ENCODE assay signal across 7 cellular contexts in the genomic region with DNA sequence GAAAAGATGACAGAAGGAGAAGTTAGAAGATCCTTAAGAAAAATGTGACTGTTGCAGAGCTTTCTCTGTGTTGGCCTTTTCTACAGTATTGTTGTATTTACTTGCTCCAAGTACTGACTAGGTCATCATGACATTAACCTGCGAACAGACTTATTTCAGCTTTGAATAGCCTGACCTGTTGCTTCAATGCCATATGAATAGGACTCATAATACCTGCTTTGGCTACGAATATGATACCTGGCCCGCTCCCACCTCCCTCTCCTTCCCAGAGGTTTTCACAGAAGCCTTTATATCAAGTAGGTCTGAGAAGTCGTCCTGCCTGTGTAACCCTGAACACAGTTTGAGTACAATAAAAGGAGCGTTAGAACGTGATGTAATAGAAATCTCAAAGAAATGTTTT.
"Had no signal": no experiment of that assay in that cellular context is flagged by ENCODE, and none has a peak within 500 bp of the region (broad histone marks: within the 10 kb centered on the region; RNA-seq: fewer than 3 reads in every experiment).

No MANE protein-coding gene starts in this region.

- H3K9me3 Mint-ChIP-seq: IgD-negative memory B cell had no signal

- H3K4me1 Mint-ChIP-seq: H9, IgD-negative memory B cell had no signal

- H3K27me3 Mint-ChIP-seq: IgD-negative memory B cell had no signal

- H3K4me3 Mint-ChIP-seq: H9, IgD-negative memory B cell had no signal

- H3K27ac Mint-ChIP-seq: H9, IgD-negative memory B cell had no signal

- H2AFZ ChIP-seq: GM23248 had no signal

- ATAC-seq: HepG2 had no signal

- H3K36me3 Mint-ChIP-seq: IgD-negative memory B cell had no signal

- DNase-seq: GM23248, H9, HCEC 1CT, KBM-7 had no signal

- H3K27ac ChIP-seq: GM23248, HL-60 had no signal

- H3K4me3 ChIP-seq: GM23248 had no signal
